11 cellular contexts compared by ENCODE assay signal in genomic region chr13:57557979-57558529, GRCh38.
DNase-seq lines count a peak whose midpoint lies in the region; ATAC-seq, FAIRE-seq and TF ChIP-seq lines count a peak whose summit lies in the region.
"Had no signal": no experiment of that assay in that cellular context is flagged by ENCODE, and none has a peak within 500 bp of the region (broad histone marks: within the 10 kb centered on the region; RNA-seq: fewer than 3 reads in every experiment).

No MANE protein-coding gene starts in this region.

- H3K4me1 Mint-ChIP-seq in brain, result peaks cover 5% of the 10 kb centered on the region
- H3K4me1 Mint-ChIP-seq in neural crest cell, result peaks cover 5% of the 10 kb centered on the region
- no peaks in the 10 kb centered on the region for H3K4me1 Mint-ChIP-seq in stimulated activated effector memory CD8-positive, alpha-beta T cell treated with anti-CD3 and anti-CD28 coated beads, Interleukin-12 subunit alpha, Interleukin-12 subunit beta, amount 100 ng/mL, for 72 hours
- H3K4me1 Mint-ChIP-seq: activated naive CD8-positive, alpha-beta T cell treated with anti-CD3 and anti-CD28 coated beads for 36 hours had no signal

- no peak for TF ChIP-seq CTCF in NB4 (IDR thresholded peaks at IDR 0.05; ENCODE audit: low read depth, low read length)
- TF ChIP-seq CTCF in brain (conservative IDR thresholded peaks at IDR 0.05), result peak; percentile 51 to 74
- peak; percentile 71 for TF ChIP-seq CTCF in neural crest cell (conservative IDR thresholded peaks at IDR 0.05)

- no peak for FAIRE-seq in GM19239 (lab: Jason Lieb, UNC)

- H3K36me3 Mint-ChIP-seq in brain (no peaks in the 10 kb centered on the region), neural crest cell (ENCODE audit: low read depth) (peaks cover 3% of the 10 kb centered on the region)
- H3K36me3 Mint-ChIP-seq in stimulated activated effector memory CD8-positive, alpha-beta T cell treated with anti-CD3 and anti-CD28 coated beads, Interleukin-12 subunit alpha, Interleukin-12 subunit beta, amount 100 ng/mL, for 72 hours, result no peaks in the 10 kb centered on the region
- H3K36me3 Mint-ChIP-seq: activated naive CD8-positive, alpha-beta T cell treated with anti-CD3 and anti-CD28 coated beads for 36 hours had no signal

- TF ChIP-seq POLR2A in NB4 (IDR thresholded peaks at IDR 0.05; ENCODE audit: extremely low read depth, insufficient read length), result no peak

- DNase-seq in NB4 (ENCODE audit: low read depth), result peak; percentile 35
- DNase-seq in neural crest cell (ENCODE audit: low read depth, low spot score), result no peak
- DNase-seq in activated CD4-positive, CD25-positive, alpha-beta regulatory T cell treated with anti-CD3 and anti-CD28 coated beads, Interleukin-2, amount 50 U/mL, for 72 hours, result no peak
- no peak for DNase-seq in GM19239 (ENCODE audit: insufficient read length, low spot score)
- DNase-seq in stimulated activated effector memory CD8-positive, alpha-beta T cell treated with anti-CD3 and anti-CD28 coated beads, Interleukin-12 subunit alpha, Interleukin-12 subunit beta, amount 100 ng/mL, for 72 hours (ENCODE audit: low spot score in 2 of 2), result no peak
- DNase-seq: activated naive CD8-positive, alpha-beta T cell treated with anti-CD3 and anti-CD28 coated beads for 36 hours; stimulated activated CD8-positive, alpha-beta memory T cell treated with anti-CD3 and anti-CD28 coated beads, Interleukin-4, amount 100 ng/mL, for 48 hours had no signal

- H3K27ac Mint-ChIP-seq in brain (peak overlapping the region in 2 of 5 experiments; percentile 7 to 11), neural crest cell (ENCODE audit: unreplicated experiment) (no peak overlapping the region)
- no peak overlapping the region for H3K27ac Mint-ChIP-seq in stimulated activated effector memory CD8-positive, alpha-beta T cell treated with anti-CD3 and anti-CD28 coated beads, Interleukin-12 subunit alpha, Interleukin-12 subunit beta, amount 100 ng/mL, for 72 hours
- H3K27ac Mint-ChIP-seq: activated naive CD8-positive, alpha-beta T cell treated with anti-CD3 and anti-CD28 coated beads for 36 hours; T-helper 2 cell treated with Interferon-gamma antibody and Interleukin-4, amounts not matched to agents 5 μg/mL and 100 μg/mL, for 36 hours had no signal

- peaks cover 4% of the 10 kb centered on the region for H3K27me3 Mint-ChIP-seq in brain
- no peaks in the 10 kb centered on the region for H3K27me3 Mint-ChIP-seq in neural crest cell (ENCODE audit: low read depth)
- H3K27me3 Mint-ChIP-seq: activated naive CD8-positive, alpha-beta T cell treated with anti-CD3 and anti-CD28 coated beads for 36 hours had no signal

- H3K4me3 Mint-ChIP-seq in brain, result peak overlapping the region in 2 of 5 experiments; percentile 14 to 35
- no peak overlapping the region for H3K4me3 Mint-ChIP-seq in neural crest cell
- H3K4me3 Mint-ChIP-seq in stimulated activated effector memory CD8-positive, alpha-beta T cell treated with anti-CD3 and anti-CD28 coated beads, Interleukin-12 subunit alpha, Interleukin-12 subunit beta, amount 100 ng/mL, for 72 hours, result no peak overlapping the region
- H3K4me3 Mint-ChIP-seq: activated naive CD8-positive, alpha-beta T cell treated with anti-CD3 and anti-CD28 coated beads for 36 hours; T-helper 2 cell treated with Interferon-gamma antibody and Interleukin-4, amounts not matched to agents 5 μg/mL and 100 μg/mL, for 36 hours had no signal

- H3K9me3 Mint-ChIP-seq in brain (peaks cover 0 to 4% (median 0%) of the 10 kb centered on the region in 5 experiments), neural crest cell (peaks cover 4% of the 10 kb centered on the region)
- H3K9me3 Mint-ChIP-seq in stimulated activated effector memory CD8-positive, alpha-beta T cell treated with anti-CD3 and anti-CD28 coated beads, Interleukin-12 subunit alpha, Interleukin-12 subunit beta, amount 100 ng/mL, for 72 hours, result peaks cover 6% of the 10 kb centered on the region

- peak; percentile 59 for ATAC-seq in GM18858 (IDR thresholded peaks at IDR 0.05; ENCODE audit: unreplicated experiment)
- ATAC-seq in stimulated activated effector memory CD8-positive, alpha-beta T cell treated with anti-CD3 and anti-CD28 coated beads, Interleukin-12 subunit alpha, Interleukin-12 subunit beta, amount 100 ng/mL, for 72 hours, result no peak
- no peak for ATAC-seq in GM19455 (IDR thresholded peaks at IDR 0.05; ENCODE audit: unreplicated experiment)

- H3K4me3 ChIP-seq in NB4 (ENCODE audit: low read depth, low read length), result no peak overlapping the region
